In genomic region chr3:141255864-141256263, GRCh38 we compare ENCODE assay signal across 8 cellular contexts. TPM values are rescaled to one million over a fixed set of nuclear protein-coding genes. Genes with fewer than 3 reads are reported as not detected.
A peak's percentile ranks its signal among the peaks of the same experiment; 100 is the strongest.
DNase-seq lines count a peak whose midpoint lies in the region; ATAC-seq and TF ChIP-seq lines count a peak whose summit lies in the region.

No MANE protein-coding gene starts in this region.

- H3K9ac ChIP-seq in mesendoderm (ENCODE audit: low read length), result no peak overlapping the region

- no peaks in the 10 kb centered on the region for H3K79me2 ChIP-seq in mesendoderm (ENCODE audit: control insufficient read depth, insufficient read depth, low read length)

- TF ChIP-seq CTCF in transverse colon (IDR thresholded peaks at IDR 0.05), result peak in 2 of 5 experiments; percentile 9 to 28

- H3K9me3 ChIP-seq in transverse colon, result no peaks in the 10 kb centered on the region

- H3K36me3 ChIP-seq in mesendoderm (ENCODE audit: control insufficient read depth, insufficient read depth, low read length) (no peaks in the 10 kb centered on the region), transverse colon (no peaks in the 10 kb centered on the region)

- DNase-seq in ELF-1 (ENCODE audit: low read depth, low spot score) (peak; percentile 80), NCI-H1092 treated with DMSO at 0.1 percent for 48 hours (lab: John Stamatoyannopoulos, UW) (peak; percentile 17), amniotic epithelial cell (ENCODE audit: low read depth) (peak; percentile 53), mesendoderm (peak; percentile 83), germinal center (ENCODE audit: low spot score) (no peak), transverse colon (no peak)

- no peak overlapping the region for H4K8ac ChIP-seq in mesendoderm (ENCODE audit: low read depth, low read length)

- TF ChIP-seq POLR2A in transverse colon (IDR thresholded peaks at IDR 0.05), result no peak

- no peak overlapping the region for H2AK5ac ChIP-seq in mesendoderm (ENCODE audit: low read length)

- in situ Hi-C loops in transverse colon (cut with MboI; ENCODE audit: low pct_ligation_motif_present in 1 of 4, low pct_unique_long_range_greater_than_20kb in 1 of 4, low sequenced_read_pairs in 3 of 4), result no loop called here

- H3K23ac ChIP-seq in mesendoderm (ENCODE audit: low read length), result no peak overlapping the region

- H2BK5ac ChIP-seq in mesendoderm (ENCODE audit: low read length), result no peak overlapping the region

- no peak overlapping the region for H3K4me2 ChIP-seq in mesendoderm (ENCODE audit: low read length)

- H2BK120ac ChIP-seq in mesendoderm (ENCODE audit: low read depth, low read length), result no peak overlapping the region

- no CpG with 5 or more reads among the region's 6 CpGs for WGBS in mesendoderm (ENCODE audit: extremely low coverage, insufficient coverage, low lambda C conversion rate)
- 27 to 81% methylated on average over 3 to 6 of the region's 6 CpGs for WGBS in transverse colon (ENCODE audit: low coverage in 1 of 2), 2 donors

- H3K79me1 ChIP-seq in mesendoderm (ENCODE audit: low read length), result peaks cover 3% of the 10 kb centered on the region

- ATAC-seq in HG02840 (IDR thresholded peaks at IDR 0.05; ENCODE audit: low FRiP score, unreplicated experiment) (no peak), HG02678 (IDR thresholded peaks at IDR 0.05; ENCODE audit: unreplicated experiment) (no peak)

- H3K27me3 ChIP-seq in mesendoderm (ENCODE audit: insufficient read depth, low read length, poor library complexity), result no peaks in the 10 kb centered on the region
- no peaks in the 10 kb centered on the region for H3K27me3 ChIP-seq in transverse colon

- H3K4me1 ChIP-seq in mesendoderm (ENCODE audit: control insufficient read depth, low read depth, low read length) (peaks cover 2% of the 10 kb centered on the region), transverse colon (no peaks in the 10 kb centered on the region)

- no peak overlapping the region for H3K56ac ChIP-seq in mesendoderm (ENCODE audit: low read length)

- H3K27ac ChIP-seq in mesendoderm (ENCODE audit: low read depth, low read length) (no peak overlapping the region), transverse colon (no peak overlapping the region)

- H2BK15ac ChIP-seq in mesendoderm (replicated peaks; ENCODE audit: low read depth), result no peak overlapping the region

- no peak overlapping the region for H4K5ac ChIP-seq in mesendoderm (ENCODE audit: low read length)

- intact Hi-C loops in transverse colon (cut with DNase I; ENCODE audit: low total_unique reads), result no loop called here

- H3K4me3 ChIP-seq in mesendoderm (ENCODE audit: low read length) (no peak overlapping the region), transverse colon (no peak overlapping the region)

- H3K4ac ChIP-seq in mesendoderm (ENCODE audit: low read depth, low read length), result no peak overlapping the region

- no peak for TF ChIP-seq EP300 in transverse colon (IDR thresholded peaks at IDR 0.05; ENCODE audit: low read depth)

- H3K18ac ChIP-seq in mesendoderm (ENCODE audit: low read length), result no peak overlapping the region

RNA-seq across cellular contexts. Expression of gene PXYLP1, which starts 24.2 kb away (rescaled TPM):
- polyA plus RNA-seq in mesendoderm (2013, experiment 1 of 2), result 28.8 TPM
- polyA plus RNA-seq in mesendoderm (2013, experiment 2 of 2), result 30.6 TPM
- total RNA-seq in transverse colon, result 10 to 100 TPM; 11.5 to 27.7 (median 12.2) TPM

Comparison
In these comparisons a context has a peak if more than half of its experiments do, and no peak if none do; other contexts are left out.
1. DNase-seq: peak in ELF-1 (single experiment), NCI-H1092 treated with DMSO at 0.1 percent for 48 hours (single experiment), amniotic epithelial cell (single experiment) and mesendoderm (single experiment); none in germinal center (single experiment) and transverse colon (single experiment).